Comparison of ENCODE assay signal across 22 cellular contexts in the genomic region with DNA sequence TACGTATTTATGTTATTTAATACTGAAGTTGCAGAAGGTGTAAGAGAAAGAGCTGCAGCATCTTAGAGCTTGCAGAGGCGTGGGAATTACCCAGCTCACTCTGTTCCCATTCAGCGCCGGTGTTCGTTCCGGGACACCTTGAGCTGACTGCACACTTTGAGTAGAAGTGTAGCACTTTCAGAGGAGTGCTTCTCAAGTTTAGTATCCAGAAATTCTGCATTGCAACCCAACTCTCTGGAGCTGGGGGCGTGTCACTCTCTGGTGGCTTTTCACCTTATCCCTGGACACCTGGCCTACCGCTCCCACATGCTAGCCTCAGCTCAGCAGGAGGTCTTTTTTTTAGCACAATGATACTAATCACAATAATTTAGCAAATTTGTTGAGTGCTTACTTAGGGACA.
DNase-seq lines count a peak whose midpoint lies in the region; ATAC-seq and TF ChIP-seq lines count a peak whose summit lies in the region.
"Had no signal": no experiment of that assay in that cellular context is flagged by ENCODE, and none has a peak within 500 bp of the region (broad histone marks: within the 10 kb centered on the region; RNA-seq: fewer than 3 reads in every experiment).

No MANE protein-coding gene starts in this region.

- ATAC-seq in natural killer cell treated with Interleukin-12 subunit alpha and Interleukin-12 subunit beta and Interleukin-15 and Interleukin-18, amount 100 ng/mL, for 72 hours: no peak
- no peak for ATAC-seq in natural killer cell
- peak; percentile 69 to 80 for ATAC-seq in lower lobe of right lung
- no peak for ATAC-seq in GM21576 (IDR thresholded peaks at IDR 0.05; ENCODE audit: unreplicated experiment)
- ATAC-seq: A549, K562, Right ventricle myocardium inferior, SK-N-SH treated with all-trans-retinoic acid at 6 μM for 48 hours had no signal

- TF ChIP-seq CTCF in natural killer cell (IDR thresholded peaks at IDR 0.05) (no peak), colonic mucosa (IDR thresholded peaks at IDR 0.05) (no peak), lower lobe of right lung (IDR thresholded peaks at IDR 0.05) (no peak)

- no peaks in the 10 kb centered on the region for H3K4me1 Mint-ChIP-seq in natural killer cell treated with Interleukin-12 subunit alpha and Interleukin-12 subunit beta and Interleukin-15 and Interleukin-18, amount 100 ng/mL, for 72 hours (ENCODE audit: low read depth in 2 of 2)
- no peaks in the 10 kb centered on the region for H3K4me1 Mint-ChIP-seq in natural killer cell
- H3K4me1 Mint-ChIP-seq: CD4-positive, alpha-beta memory T cell had no signal

- H3K4me1 ChIP-seq in colonic mucosa: no peaks in the 10 kb centered on the region
- H3K4me1 ChIP-seq in lower lobe of right lung: no peaks in the 10 kb centered on the region
- H3K4me1 ChIP-seq: BLaER1 treated with 17β-estradiol and CSF1 and Interleukin-3, amounts not matched to agents 10 nM and 100 nM; SJCRH30 had no signal

- no peak overlapping the region for H3K4me3 ChIP-seq in colonic mucosa
- H3K4me3 ChIP-seq in lower lobe of right lung: no peak overlapping the region
- H3K4me3 ChIP-seq: A549; BLaER1 treated with 17β-estradiol and CSF1 and Interleukin-3, amounts not matched to agents 10 nM and 100 nM; K562; SJCRH30 had no signal

- H3K27me3 ChIP-seq in colonic mucosa (no peaks in the 10 kb centered on the region), lower lobe of right lung (ENCODE audit: low read depth) (no peaks in the 10 kb centered on the region)
- H3K27me3 ChIP-seq: BLaER1 treated with 17β-estradiol and CSF1 and Interleukin-3, amounts not matched to agents 10 nM and 100 nM had no signal

- H3K9me3 ChIP-seq in colonic mucosa: no peaks in the 10 kb centered on the region
- no peaks in the 10 kb centered on the region for H3K9me3 ChIP-seq in lower lobe of right lung
- H3K9me3 ChIP-seq: A549; BLaER1 treated with 17β-estradiol and CSF1 and Interleukin-3, amounts not matched to agents 10 nM and 100 nM; SJCRH30 had no signal

- peaks cover 8 to 24% of the 10 kb centered on the region in 2 donors for H3K27me3 Mint-ChIP-seq in natural killer cell treated with Interleukin-12 subunit alpha and Interleukin-12 subunit beta and Interleukin-15 and Interleukin-18, amount 100 ng/mL, for 72 hours
- H3K27me3 Mint-ChIP-seq in natural killer cell (ENCODE audit: low read depth in 2 of 2): peaks cover 0 to 4% of the 10 kb centered on the region in 2 donors

- no peak overlapping the region for H3K4me3 Mint-ChIP-seq in natural killer cell treated with Interleukin-12 subunit alpha and Interleukin-12 subunit beta and Interleukin-15 and Interleukin-18, amount 100 ng/mL, for 72 hours
- H3K4me3 Mint-ChIP-seq in natural killer cell: no peak overlapping the region
- H3K4me3 Mint-ChIP-seq: CD4-positive, alpha-beta memory T cell had no signal

- no peaks in the 10 kb centered on the region for H3K9me3 Mint-ChIP-seq in natural killer cell treated with Interleukin-12 subunit alpha and Interleukin-12 subunit beta and Interleukin-15 and Interleukin-18, amount 100 ng/mL, for 72 hours
- no peaks in the 10 kb centered on the region for H3K9me3 Mint-ChIP-seq in natural killer cell
- H3K9me3 Mint-ChIP-seq: CD4-positive, alpha-beta memory T cell had no signal

- H3K27ac ChIP-seq in colonic mucosa (no peak overlapping the region), lower lobe of right lung (no peak overlapping the region)
- H3K27ac ChIP-seq: A549; BLaER1 treated with 17β-estradiol and CSF1 and Interleukin-3, amounts not matched to agents 10 nM and 100 nM; SJCRH30 had no signal

- no peaks in the 10 kb centered on the region for H3K36me3 Mint-ChIP-seq in natural killer cell treated with Interleukin-12 subunit alpha and Interleukin-12 subunit beta and Interleukin-15 and Interleukin-18, amount 100 ng/mL, for 72 hours
- H3K36me3 Mint-ChIP-seq in natural killer cell: no peaks in the 10 kb centered on the region
- H3K36me3 Mint-ChIP-seq: CD4-positive, alpha-beta memory T cell had no signal

- intact Hi-C loops in natural killer cell (cut with micrococcal nuclease) (no loop called here), colonic mucosa (cut with DNase I) (no loop called here), lower lobe of right lung (cut with DNase I) (no loop called here)

- peak; percentile 53 for DNase-seq in natural killer cell treated with Interleukin-12 subunit alpha and Interleukin-12 subunit beta and Interleukin-15 and Interleukin-18, amount 100 ng/mL, for 72 hours (ENCODE audit: low spot score)
- DNase-seq in natural killer cell: no peak
- DNase-seq in colonic mucosa: peak; percentile 5
- DNase-seq in lower lobe of right lung: peak; percentile 59
- DNase-seq in stimulated activated CD4-positive, alpha-beta T cell treated with anti-CD3 and anti-CD28 coated beads, Interleukin-4, amount 100 ng/mL, for 1 hour: no peak
- no peak for DNase-seq in NCI-H2171 treated with DMSO at 0.1 percent for 48 hours (lab: John Stamatoyannopoulos, UW)
- DNase-seq: AML-193; CD4-positive, alpha-beta memory T cell; DND-41; Kasumi-1; NCI-H1092 treated with DMSO at 0.1 percent for 48 hours; NCI-H1436 treated with DMSO at 0.1 percent for 48 hours; NCI-H2029; NCI-H2227 treated with DMSO at 0.1 percent for 48 hours; NCI-H774; SJCRH30 had no signal

- H3K9ac ChIP-seq in colonic mucosa (ENCODE audit: low read depth in 2 of 2, low read length in 2 of 2): no peak overlapping the region
- H3K9ac ChIP-seq: BLaER1 treated with 17β-estradiol and CSF1 and Interleukin-3, amounts not matched to agents 10 nM and 100 nM had no signal

- H3K36me3 ChIP-seq in colonic mucosa: no peaks in the 10 kb centered on the region
- no peaks in the 10 kb centered on the region for H3K36me3 ChIP-seq in lower lobe of right lung
- H3K36me3 ChIP-seq: BLaER1 treated with 17β-estradiol and CSF1 and Interleukin-3, amounts not matched to agents 10 nM and 100 nM; SJCRH30 had no signal

- H3K27ac Mint-ChIP-seq in natural killer cell treated with Interleukin-12 subunit alpha and Interleukin-12 subunit beta and Interleukin-15 and Interleukin-18, amount 100 ng/mL, for 72 hours: no peak overlapping the region
- H3K27ac Mint-ChIP-seq in natural killer cell: no peak overlapping the region
- H3K27ac Mint-ChIP-seq: CD4-positive, alpha-beta memory T cell had no signal

Comparison
In these comparisons a context has a peak if more than half of its experiments do, and no peak if none do; other contexts are left out.
1. DNase-seq: peak in natural killer cell treated with Interleukin-12 subunit alpha and Interleukin-12 subunit beta and Interleukin-15 and Interleukin-18, amount 100 ng/mL, for 72 hours (single experiment), colonic mucosa (single experiment) and lower lobe of right lung (single experiment); none in natural killer cell (single experiment), stimulated activated CD4-positive, alpha-beta T cell treated with anti-CD3 and anti-CD28 coated beads, Interleukin-4, amount 100 ng/mL, for 1 hour (single experiment) and NCI-H2171 treated with DMSO at 0.1 percent for 48 hours (single experiment).
2. ATAC-seq: peak in lower lobe of right lung (2 of 2); none in natural killer cell treated with Interleukin-12 subunit alpha and Interleukin-12 subunit beta and Interleukin-15 and Interleukin-18, amount 100 ng/mL, for 72 hours (0 of 2), natural killer cell (0 of 3) and GM21576 (single experiment).